Comparison of ENCODE assay signal across 19 cellular contexts in the genomic region with DNA sequence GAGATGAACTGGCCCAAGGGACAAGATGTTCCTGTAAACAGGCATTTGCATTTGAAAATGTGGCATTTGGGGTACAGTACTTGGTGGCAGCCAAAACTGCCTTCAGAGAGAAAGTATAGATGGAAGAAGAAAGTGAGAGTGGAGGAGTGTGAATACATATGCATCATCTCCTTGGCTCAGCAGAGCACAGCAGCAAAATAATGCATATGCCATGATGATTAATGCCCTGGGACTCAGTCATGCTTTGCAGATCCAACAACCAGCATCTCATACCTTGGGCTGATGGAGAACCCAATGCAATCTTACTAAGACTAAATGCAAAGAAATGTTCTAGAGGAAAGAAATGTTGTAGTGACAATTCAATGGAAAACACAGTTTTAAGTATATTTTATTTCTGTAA. TPM values are rescaled to one million over a fixed set of nuclear protein-coding genes. Genes with fewer than 3 reads are reported as not detected.
A peak's percentile ranks its signal among the peaks of the same experiment; 100 is the strongest.
DNase-seq lines count a peak whose midpoint lies in the region; ATAC-seq, FAIRE-seq and TF ChIP-seq lines count a peak whose summit lies in the region.
"Had no signal": no experiment of that assay in that cellular context is flagged by ENCODE, and none has a peak within 500 bp of the region (broad histone marks: within the 10 kb centered on the region; RNA-seq: fewer than 3 reads in every experiment).

No MANE protein-coding gene starts in this region.

- H3K27me3 Mint-ChIP-seq in activated T-cell treated with anti-CD3 and anti-CD28 coated beads, Interleukin-2, amount 50 U/mL, for 4 hours (ENCODE audit: low read depth), result no peaks in the 10 kb centered on the region
- H3K27me3 Mint-ChIP-seq in T-cell, result no peaks in the 10 kb centered on the region
- H3K27me3 Mint-ChIP-seq in stimulated activated naive B cell treated with anti-CD40 and anti-IgM and Interleukin-4, amounts not matched to agents 10 μg/mL and 1 μg/mL and 100 μg/mL, for 72 hours, result no peaks in the 10 kb centered on the region
- H3K27me3 Mint-ChIP-seq: CD4-positive, alpha-beta T cell had no signal

- H3K4me3 ChIP-seq in bronchial epithelial cell (ENCODE audit: low read depth, low read length), result no peak overlapping the region
- H3K4me3 ChIP-seq: skin epidermis had no signal

- peak; percentile 56 for ATAC-seq in activated T-cell treated with anti-CD3 and anti-CD28 coated beads, Interleukin-2, amount 50 U/mL, for 4 hours
- ATAC-seq in T-cell (replicated peaks in 1 of 4), result no peak
- ATAC-seq in stimulated activated naive B cell treated with anti-CD40 and anti-IgM and Interleukin-4, amounts not matched to agents 10 μg/mL and 1 μg/mL and 100 μg/mL, for 72 hours (replicated peaks), result no peak
- no peak for ATAC-seq in GM21529 (IDR thresholded peaks at IDR 0.05; ENCODE audit: unreplicated experiment)
- ATAC-seq: Panc1, SK-N-SH treated with all-trans-retinoic acid at 6 μM for 48 hours had no signal

- POLR2A ChIA-PET in T-cell (lab: Charles Lee), result interaction anchor here in 1 of 2 donors (1.1 kb wide), 1 partner anchor 9 kb away, joined by 5 read pairs; no protein-coding TSS in a partner anchor

- in situ Hi-C loops in GM13977 (cut with MboI; ENCODE audit: low pct_unique_long_range_greater_than_20kb, low sequenced_read_pairs, unreplicated experiment), result no loop called here

- FAIRE-seq in bronchial epithelial cell (lab: Jason Lieb, UNC), result no peak
- FAIRE-seq: urothelium cell line had no signal

- no peak for TF ChIP-seq CTCF in bronchial epithelial cell (IDR thresholded peaks at IDR 0.05; ENCODE audit: insufficient read depth, low read length, severe bottlenecking)
- no peak for TF ChIP-seq CTCF in GM13977 (IDR thresholded peaks at IDR 0.05; ENCODE audit: extremely low read depth, insufficient read depth, missing control alignments)

- no peak for DNase-seq in activated T-cell treated with anti-CD3 and anti-CD28 coated beads, Interleukin-2, amount 50 U/mL, for 4 hours
- no peak for DNase-seq in activated T-cell treated with anti-CD3 and anti-CD28 coated beads, Interleukin-2, amount 50 U/mL, for 1 hour
- DNase-seq in T-cell (no peak), bronchial epithelial cell (ENCODE audit: low read depth) (peak; percentile 61), GM13977 (ENCODE audit: low spot score) (no peak), NCI-H345 (lab: John Stamatoyannopoulos, UW) (no peak)
- DNase-seq in stimulated activated naive B cell treated with anti-CD40 and anti-IgM and Interleukin-4, amounts not matched to agents 10 μg/mL and 1 μg/mL and 100 μg/mL, for 72 hours, result no peak
- DNase-seq: ACHN; aorta; CD4-positive, alpha-beta T cell; foreskin melanocyte; KBM-7; NCI-H1092; NCI-H526 treated with DMSO at 0.1 percent for 48 hours had no signal

- H3K4me1 Mint-ChIP-seq in activated T-cell treated with anti-CD3 and anti-CD28 coated beads, Interleukin-2, amount 50 U/mL, for 4 hours (ENCODE audit: low read depth), result peaks cover 74% of the 10 kb centered on the region
- H3K4me1 Mint-ChIP-seq in T-cell, result peaks cover 51 to 61% (median 56%) of the 10 kb centered on the region in 3 donors
- H3K4me1 Mint-ChIP-seq in stimulated activated naive B cell treated with anti-CD40 and anti-IgM and Interleukin-4, amounts not matched to agents 10 μg/mL and 1 μg/mL and 100 μg/mL, for 72 hours, result peaks cover 29 to 59% of the 10 kb centered on the region in 2 donors

- no peaks in the 10 kb centered on the region for H3K27me3 ChIP-seq in bronchial epithelial cell (ENCODE audit: control insufficient read depth, insufficient read depth, low read length)

- no peaks in the 10 kb centered on the region for H3K36me3 Mint-ChIP-seq in activated T-cell treated with anti-CD3 and anti-CD28 coated beads, Interleukin-2, amount 50 U/mL, for 4 hours (ENCODE audit: insufficient read depth)
- no peaks in the 10 kb centered on the region for H3K36me3 Mint-ChIP-seq in T-cell
- H3K36me3 Mint-ChIP-seq in stimulated activated naive B cell treated with anti-CD40 and anti-IgM and Interleukin-4, amounts not matched to agents 10 μg/mL and 1 μg/mL and 100 μg/mL, for 72 hours, result no peaks in the 10 kb centered on the region

- peak overlapping the region; percentile 36 to 45 for H3K27ac Mint-ChIP-seq in T-cell
- peak overlapping the region; percentile 25 for H3K27ac Mint-ChIP-seq in stimulated activated naive B cell treated with anti-CD40 and anti-IgM and Interleukin-4, amounts not matched to agents 10 μg/mL and 1 μg/mL and 100 μg/mL, for 72 hours
- H3K27ac Mint-ChIP-seq: CD4-positive, alpha-beta T cell had no signal

- H3K4me3 Mint-ChIP-seq in activated T-cell treated with anti-CD3 and anti-CD28 coated beads, Interleukin-2, amount 50 U/mL, for 4 hours, result peak overlapping the region; percentile 4
- H3K4me3 Mint-ChIP-seq in T-cell, result no peak overlapping the region
- H3K4me3 Mint-ChIP-seq in stimulated activated naive B cell treated with anti-CD40 and anti-IgM and Interleukin-4, amounts not matched to agents 10 μg/mL and 1 μg/mL and 100 μg/mL, for 72 hours, result no peak overlapping the region
- H3K4me3 Mint-ChIP-seq: CD4-positive, alpha-beta T cell had no signal

- no peaks in the 10 kb centered on the region for H3K36me3 ChIP-seq in bronchial epithelial cell (ENCODE audit: control insufficient read depth, insufficient read depth, low read length)

- CTCF ChIA-PET in T-cell (lab: Charles Lee), result interaction anchor here (0.9 to 1.2 kb wide), 3 partner anchors 9 to 15 kb away, joined by 3 read pairs; no protein-coding TSS in a partner anchor

- H3K9me3 Mint-ChIP-seq in activated T-cell treated with anti-CD3 and anti-CD28 coated beads, Interleukin-2, amount 50 U/mL, for 4 hours, result no peaks in the 10 kb centered on the region
- no peaks in the 10 kb centered on the region for H3K9me3 Mint-ChIP-seq in T-cell
- H3K9me3 Mint-ChIP-seq in stimulated activated naive B cell treated with anti-CD40 and anti-IgM and Interleukin-4, amounts not matched to agents 10 μg/mL and 1 μg/mL and 100 μg/mL, for 72 hours, result no peaks in the 10 kb centered on the region
- H3K9me3 Mint-ChIP-seq: CD4-positive, alpha-beta T cell had no signal

RNA-seq across cellular contexts. Expression of a gene that starts 29.7 kb away (rescaled TPM):
- 100 to 1,000 TPM; 183 to 207 (median 195) TPM for total RNA-seq in activated T-cell treated with anti-CD3 and anti-CD28 coated beads, Interleukin-2, amount 50 U/mL, for 4 hours
- total RNA-seq in T-cell (100 to 1,000 TPM; 264 to 465 (median 273) TPM), bronchial epithelial cell (not detected in 2 replicates)

Comparison
In these comparisons a context has a peak if more than half of its experiments do, and no peak if none do; other contexts are left out.
1. ATAC-seq: peak in activated T-cell treated with anti-CD3 and anti-CD28 coated beads, Interleukin-2, amount 50 U/mL, for 4 hours (2 of 2); none in T-cell (0 of 4), stimulated activated naive B cell treated with anti-CD40 and anti-IgM and Interleukin-4, amounts not matched to agents 10 μg/mL and 1 μg/mL and 100 μg/mL, for 72 hours (0 of 2) and GM21529 (single experiment).
2. RNA of a gene that starts 29.7 kb away (total RNA-seq): 264 to 465 TPM in T-cell and 183 to 207 TPM in activated T-cell treated with anti-CD3 and anti-CD28 coated beads, Interleukin-2, amount 50 U/mL, for 4 hours; not detected in bronchial epithelial cell; every median in the first group is over 100 times any median in the second.